1 cellular context compared by ENCODE assay signal in the genomic region with DNA sequence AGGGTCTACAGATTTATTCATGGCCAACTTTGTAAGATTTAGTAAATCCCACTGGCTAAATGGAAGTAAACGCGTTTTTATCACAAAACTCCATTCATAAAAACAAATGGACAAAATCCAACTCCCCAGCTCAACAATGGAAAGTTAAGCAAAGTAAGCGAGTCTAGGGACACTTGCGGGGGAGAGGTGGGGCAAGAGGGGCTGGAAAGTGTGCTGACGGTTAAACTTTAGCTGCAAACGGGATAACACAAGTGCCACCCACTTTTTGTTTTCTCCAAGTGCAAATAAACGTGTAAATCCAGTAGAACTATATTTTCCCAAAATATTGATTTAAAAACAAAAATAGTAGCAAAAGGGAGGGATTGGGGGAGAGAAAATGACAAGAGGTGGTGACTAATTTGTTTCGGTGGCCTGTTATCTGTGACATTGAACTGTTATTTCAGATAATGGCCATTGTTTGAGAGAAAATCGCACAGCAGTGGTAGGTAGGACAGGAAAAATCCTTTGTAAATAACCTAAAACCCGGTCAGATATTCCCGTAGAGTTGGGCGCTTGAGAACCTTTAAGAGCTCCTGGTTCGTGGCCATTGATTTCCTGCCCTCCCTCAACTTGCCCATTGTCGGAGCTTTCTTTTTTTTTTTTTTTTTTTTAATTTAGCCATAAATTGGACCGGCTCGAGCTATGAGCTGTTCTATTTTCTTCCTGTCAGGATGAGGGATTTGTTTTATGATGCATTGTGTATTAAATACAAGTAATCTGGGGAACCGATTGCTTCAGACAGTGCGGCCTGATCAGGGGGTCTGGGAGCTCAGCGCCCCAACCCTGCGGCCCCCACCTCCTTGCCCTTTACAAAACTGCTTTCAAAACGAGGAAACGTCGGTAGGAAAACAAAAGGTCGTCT.
TF ChIP-seq lines count a peak whose summit lies in the region.

No MANE protein-coding gene starts in this region.

TF ChIP-seq in HEK293, 187 proteins besides CTCF, POLR2A, EP300 and RAD21 (continued from another document):
- peak; percentile 91 for TF ChIP-seq ZNF362 (tag by site-specific recombination; IDR thresholded peaks at IDR 0.05)
- 0 out of 2 replicates have a peak, but pooled peaks have one; percentile 29 for TF ChIP-seq WT1 (tag by site-specific recombination; IDR thresholded peaks at IDR 0.05)
- TF ChIP-seq ZNF121 (tag by site-specific recombination; IDR thresholded peaks at IDR 0.05), result no peak
- no peak for TF ChIP-seq ZNF660 (tag by site-specific recombination; IDR thresholded peaks at IDR 0.05)
- TF ChIP-seq KLF8 (tag by site-specific recombination; IDR thresholded peaks at IDR 0.05), result no peak
- TF ChIP-seq ZBTB6 (tag by site-specific recombination; IDR thresholded peaks at IDR 0.05), result peak; percentile 66
- TF ChIP-seq SP7 (tag by site-specific recombination; IDR thresholded peaks at IDR 0.05), result peak; percentile 23; the same call in 1 of the 2 replicates
- TF ChIP-seq SP2 (tag by site-specific recombination; IDR thresholded peaks at IDR 0.05), result no peak
- TF ChIP-seq PRDM6 (tag by site-specific recombination; IDR thresholded peaks at IDR 0.05), result peak; percentile 98
- TF ChIP-seq ZNF501 (tag by site-specific recombination; IDR thresholded peaks at IDR 0.05), result 0 out of 2 replicates have a peak, but pooled peaks have one; percentile 13
- 0 out of 2 replicates have a peak, but pooled peaks have one; percentile 15 for TF ChIP-seq ZNF600 (tag by site-specific recombination; IDR thresholded peaks at IDR 0.05)
- TF ChIP-seq IKZF3 (tag by site-specific recombination; IDR thresholded peaks at IDR 0.05), result peak; percentile 46; the same call in 1 of the 2 replicates
- peak; percentile 38; the same call in 1 of the 2 replicates for TF ChIP-seq GLIS2 (tag by site-specific recombination; IDR thresholded peaks at IDR 0.05)
- peak; percentile 73 for TF ChIP-seq PATZ1 (tag by site-specific recombination; IDR thresholded peaks at IDR 0.05)
- no peak for TF ChIP-seq ZNF529 (tag by site-specific recombination; IDR thresholded peaks at IDR 0.05; ENCODE audit: insufficient replicate concordance)
- no peak for TF ChIP-seq EGR2 (tag by site-specific recombination; IDR thresholded peaks at IDR 0.05; ENCODE audit: low read depth)
- TF ChIP-seq ZNF335 (tag by site-specific recombination; conservative IDR thresholded peaks at IDR 0.05), result peak; percentile 77
- TF ChIP-seq ZNF555 (tag by site-specific recombination; conservative IDR thresholded peaks at IDR 0.05), result no peak
- TF ChIP-seq ZNF366 (tag by site-specific recombination; conservative IDR thresholded peaks at IDR 0.05), result peak; percentile 54
